In genomic region chr20:18669241-18670019, GRCh38 we compare ENCODE assay signal across 18 cellular contexts.
"Had no signal": no experiment of that assay in that cellular context is flagged by ENCODE, and none has a peak within 500 bp of the region (broad histone marks: within the 10 kb centered on the region; RNA-seq: fewer than 3 reads in every experiment).

No MANE protein-coding gene starts in this region.

- FAIRE-seq: keratinocyte had no signal

- H3K4me1 ChIP-seq: upper lobe of right lung had no signal

- H3K9me3 Mint-ChIP-seq: activated naive CD4-positive, alpha-beta T cell treated with anti-CD3 and anti-CD28 coated beads, Interleukin-2, amount 10 ng/mL, durations not matched to agents 7 days and 5 days; activated T-helper 1 cell treated with anti-CD3 and anti-CD28 coated beads, Interleukin-12 subunit alpha, Interleukin-12 subunit beta, Interleukin-2, Interleukin-4 antibody, amounts not matched to agents 30 ng/mL and 10 ng/mL and 1 ng/mL, durations not matched to agents 14 hours and 24 hours and 36 hours; naive B cell had no signal

- H3K9me3 ChIP-seq: body of pancreas, esophagus muscularis mucosa, SJSA1, upper lobe of right lung had no signal

- ATAC-seq: activated CD8-positive, alpha-beta T cell treated with anti-CD3 and anti-CD28 coated beads, Interleukin-2, amount 10 ng/mL, durations not matched to agents 7 days and 5 days; body of pancreas; left ventricle myocardium superior; right cardiac atrium; upper lobe of right lung had no signal

- H3K4me3 ChIP-seq: body of pancreas, esophagus muscularis mucosa, SJSA1, upper lobe of right lung had no signal

- H3K27ac Mint-ChIP-seq: activated CD8-positive, alpha-beta T cell treated with anti-CD3 and anti-CD28 coated beads, Interleukin-2, amount 10 ng/mL, durations not matched to agents 7 days and 5 days; activated naive CD4-positive, alpha-beta T cell treated with anti-CD3 and anti-CD28 coated beads, Interleukin-2, amount 10 ng/mL, durations not matched to agents 7 days and 5 days; activated T-helper 1 cell treated with anti-CD3 and anti-CD28 coated beads, Interleukin-12 subunit alpha, Interleukin-12 subunit beta, Interleukin-2, Interleukin-4 antibody, amounts not matched to agents 30 ng/mL and 10 ng/mL and 1 ng/mL, durations not matched to agents 14 hours and 24 hours and 36 hours; naive B cell had no signal

- H3K36me3 ChIP-seq: esophagus muscularis mucosa, SJSA1, upper lobe of right lung had no signal

- H3K4me3 Mint-ChIP-seq: activated CD8-positive, alpha-beta T cell treated with anti-CD3 and anti-CD28 coated beads, Interleukin-2, amount 10 ng/mL, durations not matched to agents 7 days and 5 days; activated naive CD4-positive, alpha-beta T cell treated with anti-CD3 and anti-CD28 coated beads, Interleukin-2, amount 10 ng/mL, durations not matched to agents 7 days and 5 days; activated T-helper 1 cell treated with anti-CD3 and anti-CD28 coated beads, Interleukin-12 subunit alpha, Interleukin-12 subunit beta, Interleukin-2, Interleukin-4 antibody, amounts not matched to agents 30 ng/mL and 10 ng/mL and 1 ng/mL, durations not matched to agents 14 hours and 24 hours and 36 hours; naive B cell had no signal

- H3K36me3 Mint-ChIP-seq: activated naive CD4-positive, alpha-beta T cell treated with anti-CD3 and anti-CD28 coated beads, Interleukin-2, amount 10 ng/mL, durations not matched to agents 7 days and 5 days had no signal

- H3K27me3 Mint-ChIP-seq: activated naive CD4-positive, alpha-beta T cell treated with anti-CD3 and anti-CD28 coated beads, Interleukin-2, amount 10 ng/mL, durations not matched to agents 7 days and 5 days; naive B cell had no signal

- DNase-seq: activated CD4-positive, alpha-beta T cell treated with anti-CD3 and anti-CD28 coated beads for 4 hours; activated CD8-positive, alpha-beta T cell treated with anti-CD3 and anti-CD28 coated beads, Interleukin-2, amount 10 ng/mL, durations not matched to agents 7 days and 5 days; activated naive CD4-positive, alpha-beta T cell treated with anti-CD3 and anti-CD28 coated beads, Interleukin-2, amount 10 ng/mL, durations not matched to agents 7 days and 5 days; body of pancreas; foreskin fibroblast; left ventricle myocardium superior; naive B cell; right cardiac atrium; stimulated activated CD4-positive, alpha-beta T cell treated with anti-CD3 and anti-CD28 coated beads, Interleukin-2, amount 100 ng/mL, for 24 hours; stimulated activated naive CD4-positive, alpha-beta T cell; substantia nigra; T-helper 9 cell; upper lobe of right lung had no signal

- H3K4me1 Mint-ChIP-seq: activated naive CD4-positive, alpha-beta T cell treated with anti-CD3 and anti-CD28 coated beads, Interleukin-2, amount 10 ng/mL, durations not matched to agents 7 days and 5 days had no signal

- H3K27me3 ChIP-seq: body of pancreas, esophagus muscularis mucosa, SJSA1, upper lobe of right lung had no signal

- H3K27ac ChIP-seq: body of pancreas, esophagus muscularis mucosa, SJSA1, upper lobe of right lung, VCaP had no signal
